ENCODE assay signal across 32 cellular contexts in genomic region chr15:91930092-91930491, GRCh38.
"Had no signal": no experiment of that assay in that cellular context is flagged by ENCODE, and none has a peak within 500 bp of the region (broad histone marks: within the 10 kb centered on the region; RNA-seq: fewer than 3 reads in every experiment).

No MANE protein-coding gene starts in this region.

- DNase-seq: activated CD4-positive, alpha-beta T cell treated with anti-CD3 and anti-CD28 coated beads for 48 hours; activated CD4-positive, alpha-beta T cell treated with anti-CD3 and anti-CD28 coated beads, Interleukin-2, amount 50 U/mL, for 48 hours; activated CD8-positive, alpha-beta memory T cell treated with anti-CD3 and anti-CD28 coated beads for 24 hours; activated CD8-positive, alpha-beta memory T cell treated with anti-CD3 and anti-CD28 coated beads, Interleukin-2, amount 50 U/mL, for 4 hours; activated gamma-delta T cell; activated naive CD4-positive, alpha-beta T cell treated with anti-CD3 and anti-CD28 coated beads, Interleukin-2, amount 50 U/mL, for 16 hours; activated T-cell treated with anti-CD3 and anti-CD28 coated beads, Interleukin-2, amount 50 U/mL, for 24 hours; amygdala; dermis blood vessel endothelial cell; effector CD4-positive, alpha-beta T cell; esophagus squamous epithelium; foreskin melanocyte; islet precursor cell; mesenchymal stem cell; naive thymus-derived CD8-positive, alpha-beta T cell; nucleus accumbens; pancreas; psoas muscle; stimulated activated CD4-positive, alpha-beta T cell treated with anti-CD3 and anti-CD28 coated beads, Interleukin-15, amount 100 ng/mL, for 24 hours; stimulated activated CD4-positive, alpha-beta T cell treated with anti-CD3 and anti-CD28 coated beads, Interleukin-2, amount 100 ng/mL, for 24 hours; stimulated activated naive CD4-positive, alpha-beta T cell treated with Interleukin-2 at 50 U/mL for 16 hours; SW 1271; T1000; testis; WERI-Rb-1 had no signal

- H3K27me3 ChIP-seq: esophagus squamous epithelium, hepatocyte, pancreas, testis had no signal

- H3K9me3 ChIP-seq: esophagus squamous epithelium, pancreas, psoas muscle, testis had no signal

- H3K27me3 Mint-ChIP-seq: activated T-cell treated with anti-CD3 and anti-CD28 coated beads, Interleukin-2, amount 50 U/mL, for 24 hours; naive thymus-derived CD8-positive, alpha-beta T cell; type B pancreatic cell had no signal

- H3K4me2 ChIP-seq: hepatocyte had no signal

- H3K4me1 Mint-ChIP-seq: neural crest cell had no signal

- H3K79me2 ChIP-seq: hepatocyte had no signal

- FAIRE-seq: colon, pancreas had no signal

- ATAC-seq: activated CD4-positive, CD25-positive, alpha-beta regulatory T cell treated with anti-CD3 and anti-CD28 coated beads, Interleukin-2, amount 50 U/mL, for 24 hours; naive thymus-derived CD8-positive, alpha-beta T cell; pancreas had no signal

- H3K9me3 Mint-ChIP-seq: neural crest cell; T-helper 1 cell treated with Interleukin-12 subunit alpha and Interleukin-12 subunit beta and Interleukin-4 antibody, amounts not matched to agents 30 μg/mL and 1 μg/mL, for 36 hours; type B pancreatic cell had no signal

- H3K36me3 ChIP-seq: esophagus squamous epithelium, pancreas, WERI-Rb-1 had no signal

- H3K27ac Mint-ChIP-seq: activated T-cell treated with anti-CD3 and anti-CD28 coated beads, Interleukin-2, amount 50 U/mL, for 24 hours; T-helper 1 cell treated with Interleukin-12 subunit alpha and Interleukin-12 subunit beta and Interleukin-4 antibody, amounts not matched to agents 30 μg/mL and 1 μg/mL, for 36 hours; type B pancreatic cell had no signal

- H3K4me3 ChIP-seq: esophagus squamous epithelium, hepatocyte, pancreas, psoas muscle, testis had no signal

- H3K4me1 ChIP-seq: pancreas, testis had no signal

- H3K4me3 Mint-ChIP-seq: activated T-cell treated with anti-CD3 and anti-CD28 coated beads, Interleukin-2, amount 50 U/mL, for 24 hours; naive thymus-derived CD8-positive, alpha-beta T cell; neural crest cell; T-helper 1 cell treated with Interleukin-12 subunit alpha and Interleukin-12 subunit beta and Interleukin-4 antibody, amounts not matched to agents 30 μg/mL and 1 μg/mL, for 36 hours had no signal

- H3K27ac ChIP-seq: epithelial cell of prostate, hepatocyte, pancreas, psoas muscle, testis, WERI-Rb-1 had no signal

- H2AFZ ChIP-seq: hepatocyte had no signal
